In genomic region chr2:58240595-58240937, GRCh38 we compare ENCODE assay signal across 8 cellular contexts.
A peak's percentile ranks its signal among the peaks of the same experiment; 100 is the strongest.
DNase-seq lines count a peak whose midpoint lies in the region; ATAC-seq, FAIRE-seq and TF ChIP-seq lines count a peak whose summit lies in the region.

No MANE protein-coding gene starts in this region.

- no peak for DNase-seq in AG09309 (ENCODE audit: low read depth)
- DNase-seq in NCI-H2171 treated with DMSO at 0.1 percent for 48 hours (lab: John Stamatoyannopoulos, UW): peak; percentile 76
- no peak for DNase-seq in cardiac fibroblast (ENCODE audit: low read depth in 2 of 2)
- DNase-seq in medulla oblongata (ENCODE audit: extremely low spot score): peak; percentile 54
- DNase-seq in urothelium cell line (ENCODE audit: low spot score): peak; percentile 10
- DNase-seq in NOMO-1 treated with dmso at 0.1 percent for 144 hours (lab: John Stamatoyannopoulos, UW; ENCODE audit: unreplicated experiment): no peak

- no peak for FAIRE-seq in urothelium cell line (lab: Jason Lieb, UNC)

- TF ChIP-seq CTCF in AG09309 (IDR thresholded peaks at IDR 0.05; ENCODE audit: control insufficient read depth, insufficient read depth, low read depth, low read length, missing control alignments) (no peak), cardiac fibroblast (IDR thresholded peaks at IDR 0.05; ENCODE audit: low read depth, low read length) (no peak)

- H3K4me3 ChIP-seq in AG09309 (ENCODE audit: control insufficient read depth, low read depth, low read length) (peak overlapping the region; percentile 95), cardiac fibroblast (replicated peaks in 1 of 2; ENCODE audit: low read depth in 2 of 2, low read length in 2 of 2) (peak overlapping the region; percentile 78 to 95)

- ATAC-seq in GM19324 (IDR thresholded peaks at IDR 0.05; ENCODE audit: low FRiP score, unreplicated experiment) (peak; percentile 15), HG02798 (IDR thresholded peaks at IDR 0.05; ENCODE audit: poor library complexity, unreplicated experiment) (no peak)

Comparison
In these comparisons a context has a peak if more than half of its experiments do, and no peak if none do; other contexts are left out.
1. DNase-seq: peak in NCI-H2171 treated with DMSO at 0.1 percent for 48 hours (single experiment), medulla oblongata (single experiment) and urothelium cell line (single experiment); none in AG09309 (single experiment), cardiac fibroblast (0 of 2) and NOMO-1 treated with dmso at 0.1 percent for 144 hours (single experiment).